ENCODE assay signal across 8 cellular contexts in genomic region chr3:87227104-87227834, GRCh38. TPM values are rescaled to one million over a fixed set of nuclear protein-coding genes. Genes with fewer than 3 reads are reported as not detected.
A peak's percentile ranks its signal among the peaks of the same experiment; 100 is the strongest.
DNase-seq lines count a peak whose midpoint lies in the region; ATAC-seq, FAIRE-seq and TF ChIP-seq lines count a peak whose summit lies in the region.

TSS of gene CHMP2B (plus strand) at chr3:87227309. CDS start at chr3:87227523, 214 bp downstream.

- H3K9me2 ChIP-seq in MM.1S (replicated peaks; ENCODE audit: insufficient read depth, low read length), result no peaks in the 10 kb centered on the region

- no peaks in the 10 kb centered on the region; the same call in 1 of the 2 replicates for H3K9me3 ChIP-seq in MM.1S (replicated peaks; ENCODE audit: insufficient read depth, low read length)

- no peaks in the 10 kb centered on the region for H3K27me3 ChIP-seq in MM.1S (replicated peaks; ENCODE audit: insufficient read depth, low read length)

- peak; percentile 44 for FAIRE-seq in G401.6 (lab: Jason Lieb, UNC)

- H4K20me1 ChIP-seq in MM.1S (ENCODE audit: insufficient read depth, low read length), result no peaks in the 10 kb centered on the region

- H3K9ac ChIP-seq in MM.1S (ENCODE audit: low read length), result peak within 1 kb of the TSS; percentile 96

- peaks cover 9% of the 10 kb centered on the region for H3K4me1 ChIP-seq in MM.1S (ENCODE audit: low read length)

- peak within 1 kb of the TSS; percentile 93 to 99 (median 97) for H3K27ac Mint-ChIP-seq in nephron

- H3K4me3 ChIP-seq in MM.1S (ENCODE audit: low read length), result peak within 1 kb of the TSS; percentile 98
- peak within 1 kb of the TSS; percentile 93 for H3K4me3 ChIP-seq in fibroblast of the aortic adventitia (ENCODE audit: low read depth, low read length)

- H3F3A ChIP-seq in MM.1S (ENCODE audit: insufficient read depth, low read length), result no peaks in the 10 kb centered on the region

- no peaks in the 10 kb centered on the region for H3K9me3 Mint-ChIP-seq in nephron

- H3K36me3 Mint-ChIP-seq in nephron (ENCODE audit: low read depth), result peaks cover 6% of the 10 kb centered on the region

- H3K27ac ChIP-seq in MM.1S (ENCODE audit: low read length), result peak within 1 kb of the TSS; percentile 77

- H2AFZ ChIP-seq in MM.1S (ENCODE audit: low read length), result peak within 1 kb of the TSS; percentile 99

- DNase-seq in HCEC 1CT (peak; percentile 92), MM.1S (peak; percentile 94), SHP77 treated with DMSO at 0.1 percent for 48 hours (lab: John Stamatoyannopoulos, UW) (peak; percentile 78), fibroblast of the aortic adventitia (ENCODE audit: low read depth) (peak; percentile 92)
- peak; percentile 97 for DNase-seq in activated effector memory CD4-positive, alpha-beta T cell treated with anti-CD3 and anti-CD28 coated beads, Interleukin-2, amount 50 U/mL, for 16 hours
- peak; percentile 89 for DNase-seq in stimulated activated naive CD8-positive, alpha-beta T cell treated with anti-CD3 and anti-CD28 coated beads, Interleukin-15, Interleukin-2, amounts not matched to agents 100 U/mL and 50 U/mL, for 24 hours

- no peak for TF ChIP-seq CTCF in MM.1S (IDR thresholded peaks at IDR 0.05; ENCODE audit: low read length)
- no peak for TF ChIP-seq CTCF in fibroblast of the aortic adventitia (IDR thresholded peaks at IDR 0.05; ENCODE audit: insufficient read depth, low read length)
- no peak for TF ChIP-seq CTCF in nephron (IDR thresholded peaks at IDR 0.05; ENCODE audit: unreplicated experiment in 3 of 3)

- H3K36me3 ChIP-seq in MM.1S (replicated peaks; ENCODE audit: insufficient read depth, low read length), result no peaks in the 10 kb centered on the region

- peak within 1 kb of the TSS; percentile 98 to 100 (median 98) for H3K4me3 Mint-ChIP-seq in nephron

- peak; percentile 94 for ATAC-seq in stimulated activated naive CD8-positive, alpha-beta T cell treated with anti-CD3 and anti-CD28 coated beads, Interleukin-15, Interleukin-2, amounts not matched to agents 100 U/mL and 50 U/mL, for 24 hours

- peak within 1 kb of the TSS; percentile 85 for H3K4me2 ChIP-seq in MM.1S (ENCODE audit: low read depth, low read length)

- peaks cover 51% of the 10 kb centered on the region for H3K79me2 ChIP-seq in MM.1S (ENCODE audit: low read length)

- no peaks in the 10 kb centered on the region for H3K27me3 Mint-ChIP-seq in nephron (ENCODE audit: low read depth)

- peaks cover 37% of the 10 kb centered on the region for H3K4me1 Mint-ChIP-seq in nephron

RNA-seq across cellular contexts. Expression of gene CHMP2B, which starts in this region (rescaled TPM):
- total RNA-seq in fibroblast of the aortic adventitia (ENCODE audit: low replicate concordance), result 48.1 and 60.5 TPM in 2 replicates

Comparison
In these comparisons a context has a peak if more than half of its experiments do, and no peak if none do; other contexts are left out.
1. Peak in every context shown above with its lines: DNase-seq, ATAC-seq, H3K4me3 ChIP-seq and H3K27ac ChIP-seq.